In the genomic region with DNA sequence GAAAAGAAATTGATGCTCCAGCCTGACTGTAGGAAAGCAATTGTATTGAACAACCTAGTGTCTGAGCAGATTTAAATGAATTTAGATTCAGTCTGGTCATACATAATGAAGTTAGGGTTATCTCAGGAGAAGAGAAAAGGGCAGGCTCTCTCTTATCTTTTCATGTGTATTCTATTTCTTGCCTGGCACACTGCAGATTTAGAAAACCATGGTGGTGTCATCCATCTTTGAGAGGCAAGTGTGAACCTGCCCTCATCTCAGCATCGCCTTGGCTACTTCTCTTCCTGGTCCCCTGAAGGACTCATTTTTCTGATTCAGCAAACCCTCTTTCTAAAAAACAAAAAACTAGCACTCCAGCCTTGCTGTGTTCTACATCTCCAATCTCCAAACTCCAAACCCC, we compare ENCODE assay signal across 25 cellular contexts.
"Had no signal": no experiment of that assay in that cellular context is flagged by ENCODE, and none has a peak within 500 bp of the region (broad histone marks: within the 10 kb centered on the region; RNA-seq: fewer than 3 reads in every experiment).

No MANE protein-coding gene starts in this region.

- H3K9me3 Mint-ChIP-seq: dendritic cell treated with granulocyte-macrophage colony-stimulating factor and Interleukin-4, amounts not matched to agents 40 ng/mL and 50 ng/mL, for 4 days; naive thymus-derived CD8-positive, alpha-beta T cell; nephron progenitor cell; stimulated activated naive CD8-positive, alpha-beta T cell treated with anti-CD3 and anti-CD28 coated beads, Interleukin-15, amount 100 ng/mL, for 72 hours had no signal

- H3K4me1 ChIP-seq: psoas muscle, suprapubic skin, upper lobe of right lung, vagina had no signal

- H3K9me3 ChIP-seq: gastroesophageal sphincter, heart left ventricle, left lung, ovary, psoas muscle, spleen, suprapubic skin, transverse colon, upper lobe of right lung, vagina had no signal

- H3K4me2 ChIP-seq: hepatocyte had no signal

- H3K27me3 ChIP-seq: gastroesophageal sphincter, heart left ventricle, hepatocyte, left lung, ovary, spleen, suprapubic skin, transverse colon, upper lobe of right lung, vagina had no signal

- H2AFZ ChIP-seq: hepatocyte had no signal

- H3K4me3 Mint-ChIP-seq: dendritic cell treated with granulocyte-macrophage colony-stimulating factor and Interleukin-4, amounts not matched to agents 40 ng/mL and 50 ng/mL, for 4 days; naive thymus-derived CD8-positive, alpha-beta T cell; nephron progenitor cell; stimulated activated naive CD8-positive, alpha-beta T cell treated with anti-CD3 and anti-CD28 coated beads, Interleukin-15, amount 100 ng/mL, for 72 hours had no signal

- H3K4me3 ChIP-seq: gastroesophageal sphincter, heart left ventricle, hepatocyte, left lung, ovary, psoas muscle, skin epidermis, spleen, suprapubic skin, transverse colon, upper lobe of right lung, vagina had no signal

- H3K27me3 Mint-ChIP-seq: dendritic cell treated with granulocyte-macrophage colony-stimulating factor and Interleukin-4, amounts not matched to agents 40 ng/mL and 50 ng/mL, for 4 days; naive thymus-derived CD8-positive, alpha-beta T cell; stimulated activated naive CD8-positive, alpha-beta T cell treated with anti-CD3 and anti-CD28 coated beads, Interleukin-15, amount 100 ng/mL, for 72 hours had no signal

- DNase-seq: effector memory CD4-positive, alpha-beta T cell; heart left ventricle; left cardiac atrium; left lung; mesendoderm; naive thymus-derived CD8-positive, alpha-beta T cell; nephron progenitor cell; nucleus accumbens; ovary; posterior cingulate gyrus; psoas muscle; right cardiac atrium; spleen; stimulated activated naive CD4-positive, alpha-beta T cell; stimulated activated naive CD8-positive, alpha-beta T cell treated with anti-CD3 and anti-CD28 coated beads, Interleukin-15, amount 100 ng/mL, for 72 hours; transverse colon; upper lobe of right lung had no signal

- H3K36me3 ChIP-seq: ovary had no signal

- H3K27ac ChIP-seq: gastroesophageal sphincter, heart left ventricle, hepatocyte, ovary, psoas muscle, skin epidermis, spleen, suprapubic skin, transverse colon, upper lobe of right lung, vagina had no signal

- ATAC-seq: esophagus mucosa; gastroesophageal sphincter; heart left ventricle; left cardiac atrium; naive thymus-derived CD8-positive, alpha-beta T cell; psoas muscle; stimulated activated naive CD8-positive, alpha-beta T cell treated with anti-CD3 and anti-CD28 coated beads, Interleukin-15, amount 100 ng/mL, for 72 hours; upper lobe of right lung had no signal

- FAIRE-seq: colon had no signal

- H3K27ac Mint-ChIP-seq: dendritic cell treated with granulocyte-macrophage colony-stimulating factor and Interleukin-4, amounts not matched to agents 40 ng/mL and 50 ng/mL, for 4 days; naive thymus-derived CD8-positive, alpha-beta T cell; nephron progenitor cell had no signal
